In the genomic region with DNA sequence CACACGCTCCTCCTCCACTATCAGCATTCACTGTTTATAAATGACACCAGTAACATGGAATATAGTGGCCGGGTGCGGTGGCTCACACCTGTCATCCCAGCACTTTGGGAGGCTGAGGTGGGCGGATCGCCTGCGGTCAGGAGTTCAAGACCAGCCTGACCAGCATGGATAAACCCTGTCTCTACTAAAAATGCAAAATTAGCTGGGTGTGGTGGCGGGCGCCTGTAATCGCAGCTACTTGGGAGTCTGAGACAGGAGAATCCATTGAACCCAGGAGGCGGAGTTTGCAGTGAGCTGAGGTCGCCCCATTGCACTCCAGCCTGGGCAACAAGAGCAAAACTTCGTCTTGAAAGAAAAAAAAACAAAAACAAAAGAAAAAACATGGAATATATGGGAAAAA, we compare ENCODE assay signal across 11 cellular contexts. TPM values are rescaled to one million over a fixed set of nuclear protein-coding genes. Genes with fewer than 3 reads are reported as not detected.
A peak's percentile ranks its signal among the peaks of the same experiment; 100 is the strongest.
DNase-seq lines count a peak whose midpoint lies in the region; ATAC-seq, FAIRE-seq and TF ChIP-seq lines count a peak whose summit lies in the region.
"Not testable (repeated sequence)": the region's sequence is repeated elsewhere in the genome, so short reads cannot be mapped to it uniquely, and the experiment has no call there.
"Had no signal": no experiment of that assay in that cellular context is flagged by ENCODE, and none has a peak within 500 bp of the region (broad histone marks: within the 10 kb centered on the region; RNA-seq: fewer than 3 reads in every experiment).

No MANE protein-coding gene starts in this region.

- not testable (repeated sequence) for TF ChIP-seq EP300 in suprapubic skin (IDR thresholded peaks at IDR 0.05)

- H3K27me3 Mint-ChIP-seq in activated naive CD4-positive, alpha-beta T cell treated with anti-CD3 and anti-CD28 coated beads, Interleukin-2, amount 50 U/mL, for 24 hours; effector memory CD8-positive, alpha-beta T cell; neural crest cell (ENCODE audit: low read depth): not testable (repeated sequence)

- H3K4me2 ChIP-seq in BLaER1 treated with 17β-estradiol and CSF1 and Interleukin-3, amounts not matched to agents 10 nM and 100 nM = peak overlapping the region; percentile 89 to 98 (median 92)

- H3K36me3 ChIP-seq in BLaER1 treated with 17β-estradiol and CSF1 and Interleukin-3, amounts not matched to agents 10 nM and 100 nM = peaks cover 6 to 29% (median 14%) of the 10 kb centered on the region in 11 experiments; a peak in 15 of 22 replicates
- H3K36me3 ChIP-seq in kidney (ENCODE audit: control insufficient read depth in 1 of 2, insufficient read depth in 2 of 2, low read length in 2 of 2); suprapubic skin: not testable (repeated sequence)

- peak overlapping the region in 10 of 11 experiments; percentile 70 to 87 (median 83); a peak in 17 of 22 replicates for H3K27ac ChIP-seq in BLaER1 treated with 17β-estradiol and CSF1 and Interleukin-3, amounts not matched to agents 10 nM and 100 nM
- H3K27ac ChIP-seq in kidney (ENCODE audit: low read depth in 2 of 2, low read length in 2 of 2); suprapubic skin: not testable (repeated sequence)

- FAIRE-seq in kidney (lab: Jason Lieb, UNC) = not testable (repeated sequence)

- not testable (repeated sequence) for TF ChIP-seq CTCF in HFF-Myc (IDR thresholded peaks at IDR 0.05; ENCODE audit: low read depth, low read length, missing control alignments); WI38 (IDR thresholded peaks at IDR 0.05; ENCODE audit: low read depth, low read length); kidney (IDR thresholded peaks at IDR 0.05; ENCODE audit: borderline replicate concordance, extremely low read depth, insufficient read depth); neural crest cell (conservative IDR thresholded peaks at IDR 0.05); suprapubic skin (IDR thresholded peaks at IDR 0.05)

- peak overlapping the region; percentile 92 for H3K27ac Mint-ChIP-seq in activated naive CD4-positive, alpha-beta T cell treated with anti-CD3 and anti-CD28 coated beads, Interleukin-2, amount 50 U/mL, for 24 hours
- peak overlapping the region; percentile 98 to 99 for H3K27ac Mint-ChIP-seq in effector memory CD8-positive, alpha-beta T cell
- peak overlapping the region; percentile 35 for H3K27ac Mint-ChIP-seq in neural crest cell (ENCODE audit: unreplicated experiment)

- H3K36me3 Mint-ChIP-seq in activated naive CD4-positive, alpha-beta T cell treated with anti-CD3 and anti-CD28 coated beads, Interleukin-2, amount 50 U/mL, for 24 hours; neural crest cell (ENCODE audit: low read depth): not testable (repeated sequence)
- H3K36me3 Mint-ChIP-seq in effector memory CD8-positive, alpha-beta T cell (ENCODE audit: insufficient read depth) = peaks cover 60% of the 10 kb centered on the region

- H3K9ac ChIP-seq in BLaER1 treated with 17β-estradiol and CSF1 and Interleukin-3, amounts not matched to agents 10 nM and 100 nM = peak overlapping the region; percentile 77 to 87 (median 83)
- not testable (repeated sequence) for H3K9ac ChIP-seq in kidney (ENCODE audit: low read length in 2 of 2)

- H3K4me3 Mint-ChIP-seq in activated naive CD4-positive, alpha-beta T cell treated with anti-CD3 and anti-CD28 coated beads, Interleukin-2, amount 50 U/mL, for 24 hours = peak overlapping the region; percentile 85
- peak overlapping the region; percentile 92 to 98 for H3K4me3 Mint-ChIP-seq in effector memory CD8-positive, alpha-beta T cell
- not testable (repeated sequence) for H3K4me3 Mint-ChIP-seq in neural crest cell

- 0 out of 22 replicates have a peak, but pooled peaks cover 0 to 10% (median 0%) of the 10 kb centered on the region in 11 experiments for H4K20me1 ChIP-seq in BLaER1 treated with 17β-estradiol and CSF1 and Interleukin-3, amounts not matched to agents 10 nM and 100 nM

- H3K4me1 Mint-ChIP-seq in activated naive CD4-positive, alpha-beta T cell treated with anti-CD3 and anti-CD28 coated beads, Interleukin-2, amount 50 U/mL, for 24 hours = peaks cover 42% of the 10 kb centered on the region
- peaks cover 53 to 64% of the 10 kb centered on the region in 2 donors for H3K4me1 Mint-ChIP-seq in effector memory CD8-positive, alpha-beta T cell (ENCODE audit: low read depth in 2 of 2)
- H3K4me1 Mint-ChIP-seq in neural crest cell = peaks cover 35% of the 10 kb centered on the region

- H3K4me3 ChIP-seq in BLaER1 treated with 17β-estradiol and CSF1 and Interleukin-3, amounts not matched to agents 10 nM and 100 nM = peak overlapping the region; percentile 58 to 83 (median 74)
- H3K4me3 ChIP-seq in HFF-Myc (replicated peaks; ENCODE audit: low read depth, low read length) (peak overlapping the region; percentile 41), WI38 (ENCODE audit: low read depth, low read length) (peak overlapping the region; percentile 59), kidney (ENCODE audit: low read length in 2 of 2) (peak overlapping the region in 1 of 2 donors; percentile 53), suprapubic skin (peak overlapping the region; percentile 57)

- H3K4me1 ChIP-seq in BLaER1 treated with 17β-estradiol and CSF1 and Interleukin-3, amounts not matched to agents 10 nM and 100 nM = peaks cover 18 to 54% (median 38%) of the 10 kb centered on the region in 10 experiments
- H3K4me1 ChIP-seq in kidney (ENCODE audit: control insufficient read depth in 1 of 2, insufficient read depth in 1 of 2, low read depth in 1 of 2, low read length in 2 of 2) = not testable (repeated sequence)
- H3K4me1 ChIP-seq in suprapubic skin = peaks cover 13% of the 10 kb centered on the region

- H3K9me3 ChIP-seq in BLaER1 treated with 17β-estradiol and CSF1 and Interleukin-3, amounts not matched to agents 10 nM and 100 nM (replicated peaks in 1 of 11); kidney (ENCODE audit: control insufficient read depth in 1 of 2, low read length in 2 of 2); suprapubic skin: not testable (repeated sequence)

- H3K27me3 ChIP-seq in BLaER1 treated with 17β-estradiol and CSF1 and Interleukin-3, amounts not matched to agents 10 nM and 100 nM; suprapubic skin: not testable (repeated sequence)

- H3K9me3 Mint-ChIP-seq in activated naive CD4-positive, alpha-beta T cell treated with anti-CD3 and anti-CD28 coated beads, Interleukin-2, amount 50 U/mL, for 24 hours; effector memory CD8-positive, alpha-beta T cell; neural crest cell: not testable (repeated sequence)

- intact Hi-C loops in kidney (cut with DNase I) = not testable (repeated sequence)

- WGBS in suprapubic skin = 86% methylated on average over 12 of the region's 12 CpGs

- DNase-seq in HFF-Myc (ENCODE audit: extremely low read depth, low read depth); effector memory CD8-positive, alpha-beta T cell; neural crest cell (ENCODE audit: low read depth, low spot score); suprapubic skin (ENCODE audit: low spot score in 2 of 2): not testable (repeated sequence)
- peak; percentile 54 for DNase-seq in kidney

- not testable (repeated sequence) for ATAC-seq in effector memory CD8-positive, alpha-beta T cell (replicated peaks)

- not testable (repeated sequence) for TF ChIP-seq POLR2A in suprapubic skin (IDR thresholded peaks at IDR 0.05)

RNA-seq across cellular contexts. Expression of gene APOBEC3G, which starts 0.8 kb away (rescaled TPM):
- total RNA-seq in kidney = 12.5 TPM
- 4.8 TPM for polyA plus RNA-seq in kidney (ENCODE audit: insufficient read depth, low read depth, low replicate concordance)
- 1.3 and 2.1 TPM in 2 replicates for total RNA-seq in neural crest cell
- 1 to 10 TPM in 2 of 4 donors, under 1 TPM in 2; 0.45 to 5.2 (median 1.5) TPM for total RNA-seq in suprapubic skin

RNA-seq across cellular contexts. Expression of gene APOBEC3H, which starts 19.1 kb away (rescaled TPM):
- total RNA-seq in kidney (0.79 TPM), neural crest cell (not detected in 2 replicates), suprapubic skin (under 1 TPM in 1 of 4 donors, not detected in 3; 0.52 TPM)
- not detected for polyA plus RNA-seq in kidney (ENCODE audit: insufficient read depth, low read depth, low replicate concordance)
- total RNA-seq: dermis microvascular lymphatic vessel endothelial cell, esophagus mucosa, hepatocyte had no signal
- polyA plus RNA-seq: hepatocyte had no signal

RNA-seq across cellular contexts. Expression of gene APOBEC3F, which starts 37.2 kb away (rescaled TPM):
- total RNA-seq in kidney (16.3 TPM), neural crest cell (5.9 and 6.7 TPM in 2 replicates), suprapubic skin (1 to 10 TPM in 2 of 4 donors, under 1 TPM in 1, not detected in 1; 0.57 to 2.0 (median 1.4) TPM)
- 6.9 TPM for polyA plus RNA-seq in kidney (ENCODE audit: insufficient read depth, low read depth, low replicate concordance)

RNA-seq across cellular contexts. Expression of gene APOBEC3D, which starts 57.0 kb away (rescaled TPM):
- total RNA-seq in kidney (4.3 TPM), neural crest cell (1.1 and 1.4 TPM in 2 replicates), suprapubic skin (not detected)
- polyA plus RNA-seq in kidney (ENCODE audit: insufficient read depth, low read depth, low replicate concordance) = 1.7 TPM

Comparison
In these comparisons a context has a peak if more than half of its experiments do, and no peak if none do; other contexts are left out.
1. H3K27ac Mint-ChIP-seq: peak in every context shown above with its lines; median percentile 98 in effector memory CD8-positive, alpha-beta T cell; 92 in activated naive CD4-positive, alpha-beta T cell treated with anti-CD3 and anti-CD28 coated beads, Interleukin-2, amount 50 U/mL, for 24 hours; 35 in neural crest cell.